ENCODE assay signal across 8 cellular contexts in genomic region chr6:116111552-116112528, GRCh38. TPM values are rescaled to one million over a fixed set of nuclear protein-coding genes. Genes with fewer than 3 reads are reported as not detected.
A peak's percentile ranks its signal among the peaks of the same experiment; 100 is the strongest.
DNase-seq lines count a peak whose midpoint lies in the region; ATAC-seq and TF ChIP-seq lines count a peak whose summit lies in the region.

No MANE protein-coding gene starts in this region.

- peaks cover 4% of the 10 kb centered on the region for H3K4me1 Mint-ChIP-seq in CD8-positive, alpha-beta T cell (ENCODE audit: low read depth)
- H3K4me1 Mint-ChIP-seq in endodermal cell (peaks cover 47% of the 10 kb centered on the region), mesothelial cell of epicardium (peaks cover 4% of the 10 kb centered on the region)

- no peak overlapping the region for H3K4me3 Mint-ChIP-seq in CD8-positive, alpha-beta T cell
- no peak overlapping the region for H3K4me3 Mint-ChIP-seq in endodermal cell
- H3K4me3 Mint-ChIP-seq in mesothelial cell of epicardium = no peak overlapping the region

- H3K27me3 Mint-ChIP-seq in CD8-positive, alpha-beta T cell (ENCODE audit: low read depth) = no peaks in the 10 kb centered on the region
- H3K27me3 Mint-ChIP-seq in endodermal cell (ENCODE audit: insufficient read depth) (no peaks in the 10 kb centered on the region), mesothelial cell of epicardium (ENCODE audit: low read depth) (no peaks in the 10 kb centered on the region)

- no peak overlapping the region for H3K9ac ChIP-seq in endodermal cell (ENCODE audit: extremely low read depth, low read length, poor library complexity, severe bottlenecking)

- peak; percentile 28 for TF ChIP-seq CTCF in CD8-positive, alpha-beta T cell (IDR thresholded peaks at IDR 0.05)
- TF ChIP-seq CTCF in endodermal cell (conservative IDR thresholded peaks at IDR 0.05) (peak; percentile 86), psoas muscle (IDR thresholded peaks at IDR 0.05) (peak; percentile 17), mesothelial cell of epicardium (IDR thresholded peaks at IDR 0.05; ENCODE audit: unreplicated experiment) (no peak)

- no peaks in the 10 kb centered on the region for H3K9me3 Mint-ChIP-seq in CD8-positive, alpha-beta T cell
- H3K9me3 Mint-ChIP-seq in endodermal cell (no peaks in the 10 kb centered on the region), mesothelial cell of epicardium (no peaks in the 10 kb centered on the region)

- WGBS in endodermal cell (ENCODE audit: insufficient coverage in 1 of 2, insufficient read length in 1 of 2), 2 experiments = 41 to 74% methylated on average over 3 to 5 of the region's 5 CpGs
- 73 to 91% (median 79%) methylated on average over 5 of the region's 5 CpGs for WGBS in psoas muscle, 3 donors

- TF ChIP-seq POLR2A in GM18505 (IDR thresholded peaks at IDR 0.05; ENCODE audit: borderline replicate concordance, extremely low read depth, insufficient read depth, insufficient read length) = no peak

- no peak for ATAC-seq in CD8-positive, alpha-beta T cell
- ATAC-seq in GM18505 (IDR thresholded peaks at IDR 0.05; ENCODE audit: unreplicated experiment) (peak; percentile 72), HG02938 (IDR thresholded peaks at IDR 0.05; ENCODE audit: unreplicated experiment) (peak; percentile 82), psoas muscle (no peak)

- H3K27ac ChIP-seq in CD8-positive, alpha-beta T cell (ENCODE audit: low read depth, low read length) = no peak overlapping the region
- no peak overlapping the region for H3K27ac ChIP-seq in endodermal cell (ENCODE audit: low read depth, low read length)
- H3K27ac ChIP-seq in psoas muscle = no peak overlapping the region

- POLR2A ChIA-PET in CD8-positive, alpha-beta T cell (lab: Charles Lee) = interaction anchor here (0.6 to 2.4 kb wide), 2 partner anchors 11 to 153 kb away, joined by 4 to 10 read pairs; partner anchors contain the start of gene NT5DC1

- no peak overlapping the region for H3K4me3 ChIP-seq in CD8-positive, alpha-beta T cell (ENCODE audit: low read depth, low read length)
- no peak overlapping the region for H3K4me3 ChIP-seq in endodermal cell (ENCODE audit: low read length)
- H3K4me3 ChIP-seq in psoas muscle = no peak overlapping the region

- peak in 2 of 7 experiments; percentile 12 to 22 for DNase-seq in CD8-positive, alpha-beta T cell
- DNase-seq in NCI-H748 treated with DMSO at 0.1 percent for 48 hours (lab: John Stamatoyannopoulos, UW) (peak; percentile 45), endodermal cell (peak; percentile 89), psoas muscle (no peak), mesothelial cell of epicardium (ENCODE audit: low spot score in 2 of 2, unreplicated experiment in 2 of 2) (no peak)
- no peak for DNase-seq in activated effector memory CD4-positive, alpha-beta T cell treated with Interleukin-2 at 50 U/mL for 16 hours

- H3K27ac Mint-ChIP-seq in CD8-positive, alpha-beta T cell = no peak overlapping the region
- H3K27ac Mint-ChIP-seq in endodermal cell (no peak overlapping the region), mesothelial cell of epicardium (no peak overlapping the region)

- peaks cover 45% of the 10 kb centered on the region for H3K36me3 ChIP-seq in CD8-positive, alpha-beta T cell (ENCODE audit: insufficient read depth, low read length)
- H3K36me3 ChIP-seq in endodermal cell (ENCODE audit: control insufficient read depth, insufficient read depth, low read length) (peaks cover 72% of the 10 kb centered on the region), psoas muscle (ENCODE audit: insufficient read depth in 1 of 2, low read depth in 1 of 2) (peaks cover 6 to 94% of the 10 kb centered on the region in 2 donors)

- H3K36me3 Mint-ChIP-seq in CD8-positive, alpha-beta T cell = peaks cover 83% of the 10 kb centered on the region
- peaks cover 66% of the 10 kb centered on the region for H3K36me3 Mint-ChIP-seq in endodermal cell (ENCODE audit: low read depth)
- peaks cover 28% of the 10 kb centered on the region for H3K36me3 Mint-ChIP-seq in mesothelial cell of epicardium

- H3K4me1 ChIP-seq in CD8-positive, alpha-beta T cell (ENCODE audit: insufficient read depth, low read length) = no peaks in the 10 kb centered on the region
- H3K4me1 ChIP-seq in endodermal cell (ENCODE audit: control insufficient read depth, insufficient read depth, low read length) (peaks cover 20% of the 10 kb centered on the region), psoas muscle (no peaks in the 10 kb centered on the region)

- H3K9me3 ChIP-seq in CD8-positive, alpha-beta T cell (ENCODE audit: low read length) = no peaks in the 10 kb centered on the region
- H3K9me3 ChIP-seq in endodermal cell (ENCODE audit: control insufficient read depth, low read length) (no peaks in the 10 kb centered on the region), psoas muscle (no peaks in the 10 kb centered on the region)

- intact Hi-C loops in CD8-positive, alpha-beta T cell (cut with DNase I, micrococcal nuclease) = no loop called here
- intact Hi-C loops in psoas muscle (cut with DNase I) = no loop called here

- no peaks in the 10 kb centered on the region for H3K27me3 ChIP-seq in CD8-positive, alpha-beta T cell (ENCODE audit: insufficient read depth, low read length)
- H3K27me3 ChIP-seq in endodermal cell (ENCODE audit: control insufficient read depth, insufficient read depth, low read length, poor library complexity, severe bottlenecking) = no peaks in the 10 kb centered on the region
- H3K27me3 ChIP-seq in psoas muscle (ENCODE audit: insufficient read depth in 3 of 3, low read length in 2 of 3) = no peaks in the 10 kb centered on the region

- CTCF ChIA-PET in CD8-positive, alpha-beta T cell (lab: Charles Lee) = interaction anchor here (0.8 to 2.5 kb wide), 3 partner anchors 10 to 19 kb away, joined by 3 to 11 read pairs (median 8); partner anchors contain the start of gene NT5DC1

RNA-seq across cellular contexts. Expression of gene NT5DC1, which starts 11.2 kb away (rescaled TPM):
- total RNA-seq in CD8-positive, alpha-beta T cell = 10 to 100 TPM; 19.2 to 23.3 TPM
- total RNA-seq in endodermal cell = 100 to 1,000 TPM in 1 of 2 donors, 10 to 100 TPM in 1; 83.0 to 136 TPM
- polyA plus RNA-seq in endodermal cell (2013, experiment 1 of 2) = 35.9 TPM
- 32.2 TPM for polyA plus RNA-seq in endodermal cell (2013, experiment 2 of 2)
- total RNA-seq in psoas muscle = 10 to 100 TPM; 26.7 to 30.9 (median 27.8) TPM
- 10 to 100 TPM in 2 of 3 donors, 1 to 10 TPM in 1; 4.6 to 12.7 (median 12.3) TPM for polyA plus RNA-seq in psoas muscle
- 30.8 to 34.5 TPM (median 33.4 TPM) in 3 replicates for total RNA-seq in mesothelial cell of epicardium

RNA-seq across cellular contexts. Expression of gene COL10A1, which starts 14.1 kb away (rescaled TPM):
- total RNA-seq in CD8-positive, alpha-beta T cell = not detected
- total RNA-seq in endodermal cell (not detected), psoas muscle (under 1 TPM in 1 of 4 donors, not detected in 3; 0.41 TPM), mesothelial cell of epicardium (not detected in 3 replicates)
- not detected for polyA plus RNA-seq in endodermal cell (2013, experiment 1 of 2)
- not detected for polyA plus RNA-seq in endodermal cell (2013, experiment 2 of 2)
- under 1 TPM in 1 of 3 donors, not detected in 2; 0.08 TPM for polyA plus RNA-seq in psoas muscle

RNA-seq across cellular contexts. Expression of gene FRK, which starts 51.1 kb away (rescaled TPM):
- under 1 TPM in 1 of 2 experiments, not detected in 1; 0.03 TPM for total RNA-seq in CD8-positive, alpha-beta T cell
- total RNA-seq in endodermal cell (1 to 10 TPM; 1.4 to 2.9 TPM), psoas muscle (1 to 10 TPM; 1.4 to 4.2 (median 1.8) TPM), mesothelial cell of epicardium (4.9 to 5.2 TPM (median 5.1 TPM) in 3 replicates)
- 0.11 TPM for polyA plus RNA-seq in endodermal cell (2013, experiment 1 of 2)
- 0.12 TPM for polyA plus RNA-seq in endodermal cell (2013, experiment 2 of 2)
- 1 to 10 TPM in 1 of 3 donors, under 1 TPM in 2; 0.10 to 1.3 (median 0.44) TPM for polyA plus RNA-seq in psoas muscle

Comparison
In these comparisons a context has a peak if more than half of its experiments do, and no peak if none do; other contexts are left out.
1. ATAC-seq: peak in GM18505 (single experiment) and HG02938 (single experiment); none in CD8-positive, alpha-beta T cell (single experiment) and psoas muscle (0 of 4).
2. DNase-seq: peak in NCI-H748 treated with DMSO at 0.1 percent for 48 hours (single experiment) and endodermal cell (single experiment); none in psoas muscle (0 of 2), activated effector memory CD4-positive, alpha-beta T cell treated with Interleukin-2 at 50 U/mL for 16 hours (single experiment) and mesothelial cell of epicardium (0 of 2).